Comparison of ENCODE assay signal across 23 cellular contexts in genomic region chr6:156045416-156045815, GRCh38.
"Had no signal": no experiment of that assay in that cellular context is flagged by ENCODE, and none has a peak within 500 bp of the region (broad histone marks: within the 10 kb centered on the region; RNA-seq: fewer than 3 reads in every experiment).

No MANE protein-coding gene starts in this region.

- H3K36me3 Mint-ChIP-seq: mesothelial cell of epicardium; stimulated activated memory B cell treated with anti-CD40 and anti-IgM and Interleukin-4, amounts not matched to agents 10 μg/mL and 1 μg/mL and 100 μg/mL, for 72 hours had no signal

- H3K27me3 Mint-ChIP-seq: effector memory CD8-positive, alpha-beta T cell; naive B cell; natural killer cell treated with Interleukin-12 subunit alpha and Interleukin-12 subunit beta and Interleukin-15 and Interleukin-18, amount 100 ng/mL, for 72 hours; stimulated activated memory B cell treated with anti-CD40 and anti-IgM and Interleukin-4, amounts not matched to agents 10 μg/mL and 1 μg/mL and 100 μg/mL, for 72 hours had no signal

- H3K27me3 ChIP-seq: gastrocnemius medialis, right atrium auricular region, sigmoid colon, spleen, tibial nerve, upper lobe of left lung had no signal

- H3K36me3 ChIP-seq: gastrocnemius medialis, prostate gland, right atrium auricular region, sigmoid colon, spleen, thoracic aorta, tibial nerve, upper lobe of left lung had no signal

- H3K9me3 ChIP-seq: gastrocnemius medialis, mucosa of descending colon, prostate gland, right atrium auricular region, sigmoid colon, thoracic aorta, upper lobe of left lung had no signal

- H3K4me3 ChIP-seq: gastrocnemius medialis, mucosa of descending colon, prostate gland, right atrium auricular region, sigmoid colon, spleen, thoracic aorta, tibial nerve, upper lobe of left lung had no signal

- H3K27ac Mint-ChIP-seq: effector memory CD8-positive, alpha-beta T cell; mesothelial cell of epicardium; natural killer cell treated with Interleukin-12 subunit alpha and Interleukin-12 subunit beta and Interleukin-15 and Interleukin-18, amount 100 ng/mL, for 72 hours; stimulated activated memory B cell treated with anti-CD40 and anti-IgM and Interleukin-4, amounts not matched to agents 10 μg/mL and 1 μg/mL and 100 μg/mL, for 72 hours had no signal

- ATAC-seq: effector memory CD8-positive, alpha-beta T cell; gastrocnemius medialis; left lobe of liver; mucosa of descending colon; natural killer cell treated with Interleukin-12 subunit alpha and Interleukin-12 subunit beta and Interleukin-15 and Interleukin-18, amount 100 ng/mL, for 72 hours; stimulated activated memory B cell treated with anti-CD40 and anti-IgM and Interleukin-4, amounts not matched to agents 10 μg/mL and 1 μg/mL and 100 μg/mL, for 72 hours; stimulated activated naive CD8-positive, alpha-beta T cell treated with anti-CD3 and anti-CD28 coated beads, Interleukin-15, Interleukin-2, amounts not matched to agents 100 U/mL and 50 U/mL, for 24 hours had no signal

- DNase-seq: cortex of kidney; effector memory CD8-positive, alpha-beta T cell; erythroblast; foreskin fibroblast; gastrocnemius medialis; head of caudate nucleus; mesenchymal stem cell; mucosa of descending colon; naive B cell; nucleus accumbens; sigmoid colon; spleen; stimulated activated CD4-positive, alpha-beta T cell treated with anti-CD3 and anti-CD28 coated beads, Interleukin-4, amount 100 ng/mL, for 4 hours; stimulated activated naive CD8-positive, alpha-beta T cell treated with anti-CD3 and anti-CD28 coated beads, Interleukin-15, Interleukin-2, amounts not matched to agents 100 U/mL and 50 U/mL, for 24 hours; upper lobe of left lung had no signal

- H3K4me1 ChIP-seq: gastrocnemius medialis, prostate gland, right atrium auricular region, spleen had no signal

- H3K4me3 Mint-ChIP-seq: effector memory CD8-positive, alpha-beta T cell; mesothelial cell of epicardium; naive B cell; natural killer cell treated with Interleukin-12 subunit alpha and Interleukin-12 subunit beta and Interleukin-15 and Interleukin-18, amount 100 ng/mL, for 72 hours; stimulated activated memory B cell treated with anti-CD40 and anti-IgM and Interleukin-4, amounts not matched to agents 10 μg/mL and 1 μg/mL and 100 μg/mL, for 72 hours had no signal

- H3K27ac ChIP-seq: gastrocnemius medialis, prostate gland, right atrium auricular region, sigmoid colon, spleen, thoracic aorta, tibial nerve, upper lobe of left lung had no signal

- H3K4me1 Mint-ChIP-seq: mesothelial cell of epicardium; naive B cell; stimulated activated memory B cell treated with anti-CD40 and anti-IgM and Interleukin-4, amounts not matched to agents 10 μg/mL and 1 μg/mL and 100 μg/mL, for 72 hours had no signal
